Comparison of ENCODE assay signal across 9 cellular contexts in genomic region chr9:32589083-32589713, GRCh38. TPM values are rescaled to one million over a fixed set of nuclear protein-coding genes. Genes with fewer than 3 reads are reported as not detected.
DNase-seq lines count a peak whose midpoint lies in the region; ATAC-seq and TF ChIP-seq lines count a peak whose summit lies in the region.
"Had no signal": no experiment of that assay in that cellular context is flagged by ENCODE, and none has a peak within 500 bp of the region (broad histone marks: within the 10 kb centered on the region; RNA-seq: fewer than 3 reads in every experiment).

No MANE protein-coding gene starts in this region.

- no peak overlapping the region for H3K27ac Mint-ChIP-seq in naive B cell
- H3K27ac Mint-ChIP-seq in activated T-cell treated with anti-CD3 and anti-CD28 coated beads, Interleukin-2, amount 50 U/mL, for 24 hours: no peak overlapping the region
- H3K27ac Mint-ChIP-seq: CD4-positive, alpha-beta memory T cell had no signal

- peak; percentile 76 for ATAC-seq in HG02885 (IDR thresholded peaks at IDR 0.05; ENCODE audit: poor library complexity, unreplicated experiment)
- peak; percentile 44 to 48 for ATAC-seq in naive B cell (ENCODE audit: low read depth in 2 of 2)
- no peak for ATAC-seq in HG03571 (IDR thresholded peaks at IDR 0.05; ENCODE audit: unreplicated experiment)

- H3K36me3 Mint-ChIP-seq in naive B cell: no peaks in the 10 kb centered on the region
- no peaks in the 10 kb centered on the region for H3K36me3 Mint-ChIP-seq in activated T-cell treated with anti-CD3 and anti-CD28 coated beads, Interleukin-2, amount 50 U/mL, for 24 hours (ENCODE audit: low read depth)
- H3K36me3 Mint-ChIP-seq: CD4-positive, alpha-beta memory T cell had no signal

- no peaks in the 10 kb centered on the region for H3K9me3 Mint-ChIP-seq in naive B cell
- no peaks in the 10 kb centered on the region for H3K9me3 Mint-ChIP-seq in activated T-cell treated with anti-CD3 and anti-CD28 coated beads, Interleukin-2, amount 50 U/mL, for 24 hours
- H3K9me3 Mint-ChIP-seq: CD4-positive, alpha-beta memory T cell had no signal

- peak; percentile 11 for DNase-seq in NCI-H2171 treated with DMSO at 0.1 percent for 48 hours (lab: John Stamatoyannopoulos, UW)
- DNase-seq in NCI-H2171 (lab: John Stamatoyannopoulos, UW): no peak
- peak; percentile 64 for DNase-seq in NCI-H69 (lab: John Stamatoyannopoulos, UW)
- peak; percentile 81 for DNase-seq in choroid plexus epithelial cell (ENCODE audit: low read depth)
- DNase-seq in naive B cell: no peak
- no peak for DNase-seq in activated T-cell treated with anti-CD3 and anti-CD28 coated beads, Interleukin-2, amount 50 U/mL, for 24 hours

- no peak overlapping the region for H3K4me3 ChIP-seq in choroid plexus epithelial cell (ENCODE audit: low read depth, low read length)

- no peak overlapping the region for H3K4me3 Mint-ChIP-seq in naive B cell
- H3K4me3 Mint-ChIP-seq in activated T-cell treated with anti-CD3 and anti-CD28 coated beads, Interleukin-2, amount 50 U/mL, for 24 hours: no peak overlapping the region
- H3K4me3 Mint-ChIP-seq: CD4-positive, alpha-beta memory T cell had no signal

- peak; percentile 71 for TF ChIP-seq CTCF in choroid plexus epithelial cell (conservative IDR thresholded peaks at IDR 0.05; ENCODE audit: low read depth, low read length)

- H3K27me3 Mint-ChIP-seq in naive B cell: peaks cover 26 to 56% (median 43%) of the 10 kb centered on the region in 3 donors
- peaks cover 23% of the 10 kb centered on the region for H3K27me3 Mint-ChIP-seq in activated T-cell treated with anti-CD3 and anti-CD28 coated beads, Interleukin-2, amount 50 U/mL, for 24 hours

- H3K4me1 Mint-ChIP-seq in naive B cell: no peaks in the 10 kb centered on the region
- no peaks in the 10 kb centered on the region for H3K4me1 Mint-ChIP-seq in activated T-cell treated with anti-CD3 and anti-CD28 coated beads, Interleukin-2, amount 50 U/mL, for 24 hours (ENCODE audit: low read depth)
- H3K4me1 Mint-ChIP-seq: CD4-positive, alpha-beta memory T cell had no signal

RNA-seq across cellular contexts. Expression of gene NDUFB6, which starts 16.2 kb away (rescaled TPM):
- 10 to 100 TPM; 51.5 to 84.4 (median 60.3) TPM for polyA plus RNA-seq in naive B cell (ENCODE audit: low read depth in 6 of 6)

RNA-seq across cellular contexts. Expression of gene TOPORS, which starts 36.8 kb away (rescaled TPM):
- polyA plus RNA-seq in naive B cell (ENCODE audit: low read depth in 6 of 6): 10 to 100 TPM; 22.5 to 39.9 (median 26.9) TPM

RNA-seq across cellular contexts. Expression of gene SMIM27, which starts 37.1 kb away (rescaled TPM):
- polyA plus RNA-seq in naive B cell (ENCODE audit: low read depth in 6 of 6): 100 to 1,000 TPM in 1 of 6 donors, 10 to 100 TPM in 5; 28.8 to 107 (median 80.0) TPM

RNA-seq across cellular contexts. Expression of gene TAF1L, which starts 46.3 kb away (rescaled TPM):
- polyA plus RNA-seq in naive B cell (ENCODE audit: low read depth in 6 of 6): not detected
- polyA plus RNA-seq: CD4-positive, alpha-beta memory T cell had no signal

Comparison
In these comparisons a context has a peak if more than half of its experiments do, and no peak if none do; other contexts are left out.
1. DNase-seq: peak in NCI-H2171 treated with DMSO at 0.1 percent for 48 hours (single experiment), NCI-H69 (single experiment) and choroid plexus epithelial cell (single experiment); none in NCI-H2171 (single experiment), naive B cell (single experiment) and activated T-cell treated with anti-CD3 and anti-CD28 coated beads, Interleukin-2, amount 50 U/mL, for 24 hours (single experiment).